9 cellular contexts compared by ENCODE assay signal in genomic region chr9:137694962-137695875, GRCh38.
DNase-seq lines count a peak whose midpoint lies in the region; ATAC-seq and TF ChIP-seq lines count a peak whose summit lies in the region.
"Had no signal": no experiment of that assay in that cellular context is flagged by ENCODE, and none has a peak within 500 bp of the region (broad histone marks: within the 10 kb centered on the region; RNA-seq: fewer than 3 reads in every experiment).

No MANE protein-coding gene starts in this region.

- peaks cover 25% of the 10 kb centered on the region for H3K36me3 Mint-ChIP-seq in stimulated activated memory B cell treated with anti-CD40 and anti-IgM and Interleukin-4, amounts not matched to agents 10 μg/mL and 1 μg/mL and 100 μg/mL, for 72 hours
- H3K36me3 Mint-ChIP-seq in activated CD8-positive, alpha-beta memory T cell treated with anti-CD3 and anti-CD28 coated beads, Interleukin-2, amount 10 ng/mL, durations not matched to agents 7 days and 5 days = peaks cover 15% of the 10 kb centered on the region

- peaks cover 59% of the 10 kb centered on the region for H3K4me1 Mint-ChIP-seq in stimulated activated memory B cell treated with anti-CD40 and anti-IgM and Interleukin-4, amounts not matched to agents 10 μg/mL and 1 μg/mL and 100 μg/mL, for 72 hours
- peaks cover 4% of the 10 kb centered on the region for H3K4me1 Mint-ChIP-seq in activated CD8-positive, alpha-beta memory T cell treated with anti-CD3 and anti-CD28 coated beads, Interleukin-2, amount 10 ng/mL, durations not matched to agents 7 days and 5 days

- peak; percentile 91 for ATAC-seq in body of pancreas
- ATAC-seq in stimulated activated memory B cell treated with anti-CD40 and anti-IgM and Interleukin-4, amounts not matched to agents 10 μg/mL and 1 μg/mL and 100 μg/mL, for 72 hours = peak; percentile 71
- ATAC-seq in activated CD8-positive, alpha-beta memory T cell treated with anti-CD3 and anti-CD28 coated beads, Interleukin-2, amount 10 ng/mL, durations not matched to agents 7 days and 5 days = no peak

- DNase-seq in DMS53 (lab: John Stamatoyannopoulos, UW) = peak; percentile 71
- DNase-seq in HuH-7.5 (ENCODE audit: low spot score) = peak; percentile 90
- DNase-seq in body of pancreas = peak; percentile 71 to 78 (median 76)
- peak; percentile 86 for DNase-seq in iPS-NIHi11 (ENCODE audit: low spot score)
- DNase-seq in DMS79 treated with DMSO at 0.1 percent for 48 hours (lab: John Stamatoyannopoulos, UW) = no peak
- no peak for DNase-seq in stimulated activated CD4-positive, alpha-beta T cell treated with anti-CD3 and anti-CD28 coated beads, Interleukin-4, amount 100 ng/mL, for 4 hours
- no peak for DNase-seq in activated CD8-positive, alpha-beta memory T cell treated with anti-CD3 and anti-CD28 coated beads, Interleukin-2, amount 10 ng/mL, durations not matched to agents 7 days and 5 days

- CTCF ChIA-PET in activated CD8-positive, alpha-beta memory T cell treated with anti-CD3 and anti-CD28 coated beads, Interleukin-2, amount 10 ng/mL, durations not matched to agents 7 days and 5 days (lab: Charles Lee) = interaction anchor here (1.2 kb wide), 1 partner anchor 10 kb away, joined by 3 read pairs; no protein-coding TSS in a partner anchor

- no peaks in the 10 kb centered on the region for H3K9me3 ChIP-seq in body of pancreas
- H3K9me3 ChIP-seq: SJSA1 had no signal

- intact Hi-C loops in body of pancreas (cut with DNase I) = no loop called here

- H3K27me3 Mint-ChIP-seq in stimulated activated memory B cell treated with anti-CD40 and anti-IgM and Interleukin-4, amounts not matched to agents 10 μg/mL and 1 μg/mL and 100 μg/mL, for 72 hours = no peaks in the 10 kb centered on the region
- no peaks in the 10 kb centered on the region for H3K27me3 Mint-ChIP-seq in activated CD8-positive, alpha-beta memory T cell treated with anti-CD3 and anti-CD28 coated beads, Interleukin-2, amount 10 ng/mL, durations not matched to agents 7 days and 5 days

- H3K4me1 ChIP-seq in body of pancreas = peaks cover 27% of the 10 kb centered on the region
- H3K4me1 ChIP-seq: SJSA1 had no signal

- H3K27me3 ChIP-seq in body of pancreas = no peaks in the 10 kb centered on the region
- H3K27me3 ChIP-seq: SJSA1 had no signal

- H3K27ac Mint-ChIP-seq in stimulated activated memory B cell treated with anti-CD40 and anti-IgM and Interleukin-4, amounts not matched to agents 10 μg/mL and 1 μg/mL and 100 μg/mL, for 72 hours = peak overlapping the region; percentile 55
- no peak overlapping the region for H3K27ac Mint-ChIP-seq in activated CD8-positive, alpha-beta memory T cell treated with anti-CD3 and anti-CD28 coated beads, Interleukin-2, amount 10 ng/mL, durations not matched to agents 7 days and 5 days

- H3K36me3 ChIP-seq in body of pancreas (replicated peaks in 1 of 2; ENCODE audit: insufficient read depth in 1 of 2, low read depth in 2 of 2) = no peaks in the 10 kb centered on the region
- H3K36me3 ChIP-seq: SJSA1 had no signal

- WGBS in body of pancreas, 2 donors = 31 to 44% methylated on average over 11 to 20 of the region's 22 CpGs

- no peak overlapping the region for H3K4me3 ChIP-seq in body of pancreas
- H3K4me3 ChIP-seq: SJSA1 had no signal

- H3K9me3 Mint-ChIP-seq in stimulated activated memory B cell treated with anti-CD40 and anti-IgM and Interleukin-4, amounts not matched to agents 10 μg/mL and 1 μg/mL and 100 μg/mL, for 72 hours = no peaks in the 10 kb centered on the region
- H3K9me3 Mint-ChIP-seq in activated CD8-positive, alpha-beta memory T cell treated with anti-CD3 and anti-CD28 coated beads, Interleukin-2, amount 10 ng/mL, durations not matched to agents 7 days and 5 days (ENCODE audit: low read depth) = no peaks in the 10 kb centered on the region

- TF ChIP-seq POLR2A in body of pancreas (IDR thresholded peaks at IDR 0.05) = no peak

- peak overlapping the region in 2 of 4 donors; percentile 12 to 77 for H3K27ac ChIP-seq in body of pancreas
- H3K27ac ChIP-seq: SJSA1 had no signal

- H3K4me3 Mint-ChIP-seq in stimulated activated memory B cell treated with anti-CD40 and anti-IgM and Interleukin-4, amounts not matched to agents 10 μg/mL and 1 μg/mL and 100 μg/mL, for 72 hours = no peak overlapping the region
- no peak overlapping the region for H3K4me3 Mint-ChIP-seq in activated CD8-positive, alpha-beta memory T cell treated with anti-CD3 and anti-CD28 coated beads, Interleukin-2, amount 10 ng/mL, durations not matched to agents 7 days and 5 days

- TF ChIP-seq CTCF in body of pancreas (IDR thresholded peaks at IDR 0.05) = peak; percentile 61 to 88 (median 76)

Comparison
In these comparisons a context has a peak if more than half of its experiments do, and no peak if none do; other contexts are left out.
1. DNase-seq: peak in DMS53 (single experiment), HuH-7.5 (single experiment), body of pancreas (4 of 4) and iPS-NIHi11 (single experiment); none in DMS79 treated with DMSO at 0.1 percent for 48 hours (single experiment), stimulated activated CD4-positive, alpha-beta T cell treated with anti-CD3 and anti-CD28 coated beads, Interleukin-4, amount 100 ng/mL, for 4 hours (0 of 2) and activated CD8-positive, alpha-beta memory T cell treated with anti-CD3 and anti-CD28 coated beads, Interleukin-2, amount 10 ng/mL, durations not matched to agents 7 days and 5 days (single experiment).